ENCODE assay signal across 8 cellular contexts in genomic region chr13:99176309-99177276, GRCh38. TPM values are rescaled to one million over a fixed set of nuclear protein-coding genes. Genes with fewer than 3 reads are reported as not detected.
DNase-seq lines count a peak whose midpoint lies in the region; ATAC-seq and TF ChIP-seq lines count a peak whose summit lies in the region.

No MANE protein-coding gene starts in this region.

- no peaks in the 10 kb centered on the region for H3F3A ChIP-seq in MM.1S (ENCODE audit: insufficient read depth, low read length)

- WGBS in heart left ventricle, 4 donors = 28 to 32% (median 30%) methylated on average over 21 to 24 of the region's 24 CpGs

- peak overlapping the region; percentile 78; the same call in 1 of the 2 replicates for H2AFZ ChIP-seq in MM.1S (ENCODE audit: low read length)

- ATAC-seq in SK-N-SH treated with all-trans-retinoic acid at 6 μM for 48 hours (peak; percentile 97), heart left ventricle (peak; percentile 63 to 93 (median 90)), GM18873 (IDR thresholded peaks at IDR 0.05; ENCODE audit: low FRiP score, unreplicated experiment) (no peak)

- H3K4me2 ChIP-seq in MM.1S (ENCODE audit: low read depth, low read length) = peak overlapping the region; percentile 90

- no peak overlapping the region for H3K27ac ChIP-seq in MM.1S (ENCODE audit: low read length)
- H3K27ac ChIP-seq in heart left ventricle = no peak overlapping the region

- peak; percentile 96 for TF ChIP-seq CTCF in MM.1S (IDR thresholded peaks at IDR 0.05; ENCODE audit: low read length)
- TF ChIP-seq CTCF in heart left ventricle (IDR thresholded peaks at IDR 0.05) = peak; percentile 90 to 97 (median 93)

- H3K4me3 Mint-ChIP-seq in activated naive CD8-positive, alpha-beta T cell = peak overlapping the region; percentile 72

- peak overlapping the region; percentile 83 for H3K27ac Mint-ChIP-seq in activated naive CD8-positive, alpha-beta T cell

- H3K36me3 ChIP-seq in MM.1S (replicated peaks; ENCODE audit: insufficient read depth, low read length) (no peaks in the 10 kb centered on the region), heart left ventricle (no peaks in the 10 kb centered on the region)

- H3K27me3 ChIP-seq in MM.1S (replicated peaks; ENCODE audit: insufficient read depth, low read length) (peaks cover 21% of the 10 kb centered on the region), heart left ventricle (peaks cover 0 to 43% (median 5%) of the 10 kb centered on the region in 9 donors)

- no peaks in the 10 kb centered on the region for H3K9me3 Mint-ChIP-seq in activated naive CD8-positive, alpha-beta T cell (ENCODE audit: low read depth)

- H3K79me2 ChIP-seq in MM.1S (ENCODE audit: low read length) = no peaks in the 10 kb centered on the region

- H3K9me3 ChIP-seq in MM.1S (replicated peaks; ENCODE audit: insufficient read depth, low read length) (no peaks in the 10 kb centered on the region), heart left ventricle (peaks cover 0 to under 1% (median 0%) of the 10 kb centered on the region in 12 donors)

- no peak for TF ChIP-seq POLR2A in heart left ventricle (IDR thresholded peaks at IDR 0.05)

- peaks cover 3% of the 10 kb centered on the region; the same call in 1 of the 2 replicates for H3K4me1 ChIP-seq in MM.1S (ENCODE audit: low read length)
- peaks cover 0 to 21% (median 0%) of the 10 kb centered on the region in 12 donors for H3K4me1 ChIP-seq in heart left ventricle

- peaks cover 45% of the 10 kb centered on the region for H3K4me1 Mint-ChIP-seq in activated naive CD8-positive, alpha-beta T cell (ENCODE audit: low read depth)

- no peaks in the 10 kb centered on the region for H3K9me2 ChIP-seq in MM.1S (replicated peaks; ENCODE audit: insufficient read depth, low read length)

- intact Hi-C loops in heart left ventricle (cut with DNase I) = loop anchor here (1.0 to 10.0 kb wide), 7 partner anchors 88 to 328 kb away; partner anchors contain the start of gene TM9SF2 (in 1 of the 10)

- DNase-seq in ELR (ENCODE audit: low read depth) = peak; percentile 72
- DNase-seq in H4 (ENCODE audit: low spot score) = peak; percentile 37
- peak; percentile 73 for DNase-seq in MM.1S
- DNase-seq in heart left ventricle = peak; percentile 66 to 81 (median 70)
- DNase-seq in renal cortical epithelial cell (ENCODE audit: low read depth) = peak; percentile 40

- peaks cover 8% of the 10 kb centered on the region for H3K36me3 Mint-ChIP-seq in activated naive CD8-positive, alpha-beta T cell

- no peaks in the 10 kb centered on the region for H3K27me3 Mint-ChIP-seq in activated naive CD8-positive, alpha-beta T cell

- no peaks in the 10 kb centered on the region for H4K20me1 ChIP-seq in MM.1S (ENCODE audit: insufficient read depth, low read length)

- H3K4me3 ChIP-seq in MM.1S (ENCODE audit: low read length) (peak overlapping the region; percentile 36; the same call in 1 of the 2 replicates), heart left ventricle (no peak overlapping the region)

- no peak overlapping the region for H3K9ac ChIP-seq in MM.1S (ENCODE audit: low read length)

TF ChIP-seq in SK-N-SH treated with all-trans-retinoic acid at 6 μM for 48 hours, 23 proteins besides CTCF, POLR2A, EP300 and RAD21:
- no peak for TF ChIP-seq BACH2 (CRISPR knock-in tag; IDR thresholded peaks at IDR 0.05; ENCODE audit: borderline replicate concordance)
- TF ChIP-seq, protein P1, sequence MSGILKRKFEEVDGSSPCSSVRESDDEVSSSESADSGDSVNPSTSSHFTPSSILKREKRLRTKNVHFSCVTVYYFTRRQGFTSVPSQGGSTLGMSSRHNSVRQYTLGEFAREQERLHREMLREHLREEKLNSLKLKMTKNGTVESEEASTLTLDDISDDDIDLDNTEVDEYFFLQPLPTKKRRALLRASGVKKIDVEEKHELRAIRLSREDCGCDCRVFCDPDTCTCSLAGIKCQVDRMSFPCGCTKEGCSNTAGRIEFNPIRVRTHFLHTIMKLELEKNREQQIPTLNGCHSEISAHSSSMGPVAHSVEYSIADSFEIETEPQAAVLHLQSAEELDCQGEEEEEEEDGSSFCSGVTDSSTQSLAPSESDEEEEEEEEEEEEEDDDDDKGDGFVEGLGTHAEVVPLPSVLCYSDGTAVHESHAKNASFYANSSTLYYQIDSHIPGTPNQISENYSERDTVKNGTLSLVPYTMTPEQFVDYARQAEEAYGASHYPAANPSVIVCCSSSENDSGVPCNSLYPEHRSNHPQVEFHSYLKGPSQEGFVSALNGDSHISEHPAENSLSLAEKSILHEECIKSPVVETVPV (CRISPR knock-in tag; IDR thresholded peaks at IDR 0.05) = no peak
- no peak for TF ChIP-seq ZNF70 (CRISPR knock-in tag; IDR thresholded peaks at IDR 0.05)
- no peak for TF ChIP-seq ARNTL (CRISPR knock-in tag; IDR thresholded peaks at IDR 0.05; ENCODE audit: borderline replicate concordance, low read depth)
- no peak for TF ChIP-seq ZNF565 (CRISPR knock-in tag; conservative IDR thresholded peaks at IDR 0.05; ENCODE audit: low read depth)
- TF ChIP-seq GLIS3 (CRISPR knock-in tag; IDR thresholded peaks at IDR 0.05) = no peak
- TF ChIP-seq ZC3H10 (CRISPR knock-in tag; IDR thresholded peaks at IDR 0.05) = no peak
- no peak for TF ChIP-seq RARB (CRISPR knock-in tag; IDR thresholded peaks at IDR 0.05)
- no peak for TF ChIP-seq CREB5 (CRISPR knock-in tag; IDR thresholded peaks at IDR 0.05; ENCODE audit: low read depth)
- no peak for TF ChIP-seq SNAI2 (CRISPR knock-in tag; IDR thresholded peaks at IDR 0.05)

RNA-seq across cellular contexts. Expression of gene UBAC2, which starts 24.1 kb away (rescaled TPM):
- 24.0 and 29.8 TPM in 2 replicates for total RNA-seq in H4 (2014; rRNA removed; shearing (Covaris generic))
- total RNA-seq in heart left ventricle = 10 to 100 TPM; 32.6 to 55.5 (median 48.5) TPM
- 10 to 100 TPM; 38.8 to 66.9 TPM for polyA plus RNA-seq in heart left ventricle
- total RNA-seq in renal cortical epithelial cell = 32.8 and 63.5 TPM in 2 replicates
